8 cellular contexts compared by ENCODE assay signal in the genomic region with DNA sequence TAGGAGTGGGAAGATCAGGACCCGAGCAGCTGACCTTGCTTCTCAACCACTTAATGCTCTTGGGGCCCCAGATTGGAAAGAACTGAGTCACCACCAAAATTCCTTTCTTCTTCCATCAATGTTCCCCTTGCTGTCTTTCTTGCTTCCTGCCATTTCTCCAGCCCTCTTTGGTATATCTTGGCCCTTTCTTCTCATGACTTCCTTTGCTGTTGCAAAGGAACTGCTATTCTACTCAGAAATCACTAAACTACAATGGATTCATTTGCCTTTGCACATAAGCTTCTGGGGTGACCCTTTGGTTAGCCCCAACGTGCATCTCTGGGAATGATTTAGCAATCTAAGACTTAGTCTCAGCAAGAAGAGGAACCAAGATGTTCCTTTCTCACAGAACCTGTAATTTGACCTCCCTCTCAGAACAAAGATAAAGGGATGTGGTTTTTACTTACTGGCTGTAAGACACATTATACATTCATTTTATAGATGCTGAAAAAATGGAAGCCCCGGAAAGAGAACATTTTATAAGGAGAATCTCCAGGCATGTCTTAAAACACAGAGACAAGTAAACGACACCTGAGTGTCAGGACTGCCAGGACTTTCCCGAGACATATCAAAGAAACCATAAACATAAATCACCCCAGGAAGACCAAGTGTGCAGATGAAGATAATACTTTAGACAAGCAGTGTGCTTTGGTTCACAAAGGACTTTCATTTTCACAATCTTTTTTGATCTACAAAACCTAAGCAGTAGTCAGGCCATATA.
DNase-seq lines count a peak whose midpoint lies in the region; ATAC-seq and TF ChIP-seq lines count a peak whose summit lies in the region.

No MANE protein-coding gene starts in this region.

- no peak overlapping the region for H3K27ac ChIP-seq in WERI-Rb-1

- H3K27me3 ChIP-seq in WERI-Rb-1 (ENCODE audit: insufficient read depth, low read depth, severe bottlenecking), result no peaks in the 10 kb centered on the region

- H3K36me3 ChIP-seq in WERI-Rb-1, result no peaks in the 10 kb centered on the region

- no peak overlapping the region for H3K4me3 ChIP-seq in astrocyte of the cerebellum (ENCODE audit: low read depth, low read length)
- H3K4me3 ChIP-seq in WERI-Rb-1 (ENCODE audit: low read depth, low read length), result no peak overlapping the region

- in situ Hi-C loops in astrocyte of the cerebellum (cut with HindIII; ENCODE audit: low sequenced_read_pairs), result no loop called here

- H3K9me3 ChIP-seq in WERI-Rb-1 (ENCODE audit: severe bottlenecking), result no peaks in the 10 kb centered on the region

- H3K4me3 Mint-ChIP-seq in CD14-positive monocyte, result peak overlapping the region in 1 of 2 donors; percentile 85

- H3K27ac Mint-ChIP-seq in CD14-positive monocyte, result peak overlapping the region; percentile 88 to 96 (median 94)

- no peak for TF ChIP-seq CTCF in CD14-positive monocyte (IDR thresholded peaks at IDR 0.05)
- TF ChIP-seq CTCF in astrocyte of the cerebellum (IDR thresholded peaks at IDR 0.05; ENCODE audit: low read depth, low read length, missing control alignments), result no peak
- TF ChIP-seq CTCF in WERI-Rb-1 (IDR thresholded peaks at IDR 0.05; ENCODE audit: low read depth, low read length), result no peak

- H3K27me3 Mint-ChIP-seq in CD14-positive monocyte (ENCODE audit: low read depth in 3 of 3), result peaks cover 0 to 3% (median 0%) of the 10 kb centered on the region in 3 donors

- H3K4me1 Mint-ChIP-seq in CD14-positive monocyte, result peaks cover 33% of the 10 kb centered on the region

- peaks cover 0 to 2% of the 10 kb centered on the region in 2 donors for H3K36me3 Mint-ChIP-seq in CD14-positive monocyte

- peaks cover 0 to 2% (median 0%) of the 10 kb centered on the region in 7 donors for H3K9me3 Mint-ChIP-seq in CD14-positive monocyte

- intact Hi-C loops in CD14-positive monocyte (cut with micrococcal nuclease), result loop anchor here (5.0 to 10.0 kb wide), 3 partner anchors 36 to 824 kb away; no protein-coding TSS in a partner anchor

- DNase-seq in CD14-positive monocyte (ENCODE audit: low spot score), result no peak
- peak; percentile 6 for DNase-seq in astrocyte of the cerebellum (ENCODE audit: low read depth)
- no peak for DNase-seq in WERI-Rb-1
- DNase-seq in activated CD4-positive, alpha-beta T cell treated with anti-CD3 and anti-CD28 coated beads for 48 hours, result no peak
- no peak for DNase-seq in activated CD8-positive, alpha-beta memory T cell treated with anti-CD3 and anti-CD28 coated beads, Interleukin-2, amount 50 U/mL, for 4 hours

- ATAC-seq in GM19463 (IDR thresholded peaks at IDR 0.05; ENCODE audit: unreplicated experiment), result peak; percentile 64
- peak; percentile 70 for ATAC-seq in HG03521 (IDR thresholded peaks at IDR 0.05; ENCODE audit: unreplicated experiment)
- no peak for ATAC-seq in GM18520 (IDR thresholded peaks at IDR 0.05; ENCODE audit: unreplicated experiment)
